In the genomic region with DNA sequence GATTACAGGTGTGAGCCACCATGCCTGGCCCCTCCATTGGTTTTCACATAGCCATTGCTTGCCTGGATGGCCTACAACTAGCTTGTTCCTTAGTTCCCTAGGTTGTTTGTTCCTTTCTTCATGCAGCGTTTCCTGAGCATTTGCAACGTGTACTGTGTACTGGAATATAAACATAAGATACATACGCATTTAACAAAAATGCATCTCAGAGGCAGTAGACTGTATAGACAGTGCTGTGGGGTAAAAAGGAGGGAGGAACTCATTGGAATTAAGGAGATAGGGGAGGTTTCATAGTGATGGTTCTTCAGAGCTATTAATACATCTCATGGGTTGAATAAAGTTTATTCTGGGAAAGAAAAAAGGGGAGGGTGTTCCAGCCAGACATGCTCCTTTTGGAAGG, we compare ENCODE assay signal across 27 cellular contexts.
A peak's percentile ranks its signal among the peaks of the same experiment; 100 is the strongest.
DNase-seq lines count a peak whose midpoint lies in the region; ATAC-seq, FAIRE-seq and TF ChIP-seq lines count a peak whose summit lies in the region.
"Had no signal": no experiment of that assay in that cellular context is flagged by ENCODE, and none has a peak within 500 bp of the region (broad histone marks: within the 10 kb centered on the region; RNA-seq: fewer than 3 reads in every experiment).

No MANE protein-coding gene starts in this region.

- H3K27me3 ChIP-seq in IMR-90 (ENCODE audit: control insufficient read depth, insufficient read depth, low read length) (no peaks in the 10 kb centered on the region), esophagus muscularis mucosa (no peaks in the 10 kb centered on the region)
- H3K27me3 ChIP-seq: BLaER1, neural progenitor cell, transverse colon had no signal

- no peak for FAIRE-seq in A549 (lab: Jason Lieb, UNC)
- FAIRE-seq: GM19239 had no signal

- peak overlapping the region; percentile 34; the same call in 1 of the 2 replicates for H4K5ac ChIP-seq in IMR-90 (ENCODE audit: low read depth, low read length)

- no peak overlapping the region for H2AK9ac ChIP-seq in IMR-90 (replicated peaks; ENCODE audit: low read depth, low read length, poor library complexity)

- H3K4ac ChIP-seq in IMR-90 (ENCODE audit: low read depth, low read length) = peak overlapping the region; percentile 95

- H3K4me2 ChIP-seq in A549 (peak overlapping the region; percentile 38; the same call in 2 of the 3 replicates), IMR-90 (ENCODE audit: low read depth, low read length) (no peak overlapping the region)
- H3K4me2 ChIP-seq: BLaER1, neural progenitor cell had no signal

- H4K20me1 ChIP-seq in IMR-90 (ENCODE audit: insufficient read depth, low read length) = no peaks in the 10 kb centered on the region
- H4K20me1 ChIP-seq: BLaER1 had no signal

- DNase-seq in A549 (ENCODE audit: low read depth in 1 of 2, low spot score in 1 of 2) (no peak), IMR-90 (no peak), esophagus muscularis mucosa (ENCODE audit: extremely low spot score) (no peak), sciatic nerve (ENCODE audit: low spot score) (no peak), D341Med (ENCODE audit: low spot score) (no peak), DMS 273 (lab: John Stamatoyannopoulos, UW; ENCODE audit: unreplicated experiment) (no peak)
- DNase-seq: activated CD4-positive, alpha-beta T cell treated with anti-CD3 and anti-CD28 coated beads, Interleukin-2, amount 50 U/mL, for 48 hours; activated CD8-positive, alpha-beta memory T cell treated with anti-CD3 and anti-CD28 coated beads, Interleukin-2, amount 50 U/mL, for 48 hours; activated naive CD4-positive, alpha-beta T cell treated with anti-CD3 and anti-CD28 coated beads, Interleukin-2, amount 50 U/mL, for 16 hours; DMS79; GDM1; H7; Karpas-422; MV-4-11; NCI-H146; NCI-H774; stimulated activated naive CD8-positive, alpha-beta T cell treated with anti-CD3 and anti-CD28 coated beads, Interleukin-15, amount 100 ng/mL, for 72 hours; T-helper 17 cell; transverse colon had no signal

- no peak overlapping the region for H3K9ac ChIP-seq in IMR-90 (ENCODE audit: low read depth, low read length)
- H3K9ac ChIP-seq: BLaER1, neural progenitor cell had no signal

- peak overlapping the region; percentile 93 for H2BK20ac ChIP-seq in IMR-90 (ENCODE audit: low read depth, low read length)

- H2AK5ac ChIP-seq in IMR-90 (ENCODE audit: low read depth, low read length) = peak overlapping the region; percentile 91

- peak overlapping the region; percentile 45; the same call in 1 of the 3 replicates for H2BK15ac ChIP-seq in IMR-90 (ENCODE audit: low read depth, low read length)

- TF ChIP-seq RAD21 in A549 (conservative IDR thresholded peaks at IDR 0.05 in 1 of 2, IDR thresholded peaks at IDR 0.05 in 1 of 2) (no peak), IMR-90 (IDR thresholded peaks at IDR 0.05; ENCODE audit: low read length) (no peak)

- dilution Hi-C loops in IMR-90 (cut with HindIII; ENCODE audit: low sequenced_read_pairs, unreplicated experiment) = no loop called here

- TF ChIP-seq POLR2A in A549 (IDR thresholded peaks at IDR 0.05; ENCODE audit: low read length) (no peak), IMR-90 (IDR thresholded peaks at IDR 0.05; ENCODE audit: low read depth, low read length) (no peak), esophagus muscularis mucosa (IDR thresholded peaks at IDR 0.05; ENCODE audit: low read depth) (no peak)

- H2BK5ac ChIP-seq in IMR-90 (ENCODE audit: low read depth, low read length, poor library complexity, severe bottlenecking) = peak overlapping the region; percentile 99

- peak overlapping the region; percentile 76 to 90; a peak in 3 of 4 replicates for H4K8ac ChIP-seq in IMR-90 (ENCODE audit: low read depth in 2 of 2, low read length in 2 of 2)

- peak overlapping the region; percentile 66 for H3K14ac ChIP-seq in IMR-90 (replicated peaks; ENCODE audit: low read depth, low read length)

- H3K36me3 ChIP-seq in IMR-90 (ENCODE audit: control insufficient read depth, insufficient read depth, low read length) (peaks cover 19% of the 10 kb centered on the region), esophagus muscularis mucosa (peaks cover 0 to 11% (median 0%) of the 10 kb centered on the region in 4 donors)
- H3K36me3 ChIP-seq: BLaER1, neural progenitor cell, transverse colon had no signal

- peak overlapping the region; percentile 79 for H4K91ac ChIP-seq in IMR-90 (ENCODE audit: insufficient read depth, low read depth, low read length)

- H3K18ac ChIP-seq in IMR-90 (ENCODE audit: low read depth, low read length) = peak overlapping the region; percentile 93; the same call in 1 of the 2 replicates

- peak overlapping the region; percentile 72; the same call in 1 of the 2 replicates for H3K23ac ChIP-seq in IMR-90 (ENCODE audit: low read depth, low read length)

- peaks cover 31% of the 10 kb centered on the region for H3K9me1 ChIP-seq in IMR-90 (ENCODE audit: insufficient read depth, low read length)

- no peak overlapping the region for H3K56ac ChIP-seq in IMR-90 (ENCODE audit: extremely low read depth, insufficient read depth, low read length)

- CTCF ChIA-PET in A549 (lab: Yijun Ruan, JAX) = interaction anchor here (0.6 to 1.7 kb wide), 3 partner anchors 12 to 164 kb away, joined by 3 to 4 read pairs (median 3); no protein-coding TSS in a partner anchor
- CTCF ChIA-PET in IMR-90 (lab: Yijun Ruan, JAX) = interaction anchor here (1.9 kb wide), 1 partner anchor 55 kb away, joined by 5 read pairs; no protein-coding TSS in a partner anchor

- H3K4me3 ChIP-seq in A549 (no peak overlapping the region), IMR-90 (ENCODE audit: insufficient read depth, low read depth, low read length) (no peak overlapping the region), esophagus muscularis mucosa (no peak overlapping the region)
- H3K4me3 ChIP-seq: BLaER1, neural progenitor cell, SK-N-MC, transverse colon had no signal

- no peak for TF ChIP-seq EP300 in A549 (IDR thresholded peaks at IDR 0.05)
- no peak for TF ChIP-seq EP300 in esophagus muscularis mucosa (IDR thresholded peaks at IDR 0.05)

- peaks cover 35 to 66% of the 10 kb centered on the region in 2 experiments for H3K79me1 ChIP-seq in IMR-90 (ENCODE audit: low read depth in 1 of 2, low read length in 2 of 2)

- WGBS in A549 (ENCODE audit: missing lambda C conversion rate) = 96% methylated on average over 3 of the region's 3 CpGs
- WGBS in IMR-90 (ENCODE audit: extremely low coverage in 2 of 2, insufficient read length in 1 of 2), 2 experiments = no CpG with 5 or more reads among the region's 3 CpGs
- WGBS in esophagus muscularis mucosa = 88% methylated on average over 3 of the region's 3 CpGs

- H2BK120ac ChIP-seq in IMR-90 (ENCODE audit: low read depth, low read length) = peak overlapping the region; percentile 83

- no peak overlapping the region for H2AFZ ChIP-seq in IMR-90 (replicated peaks; ENCODE audit: low read length, poor library complexity)
- H2AFZ ChIP-seq: neural progenitor cell had no signal

- H3K4me1 ChIP-seq in A549 (peaks cover 78% of the 10 kb centered on the region), IMR-90 (ENCODE audit: control insufficient read depth, insufficient read depth, low read length) (peaks cover 35% of the 10 kb centered on the region), esophagus muscularis mucosa (peaks cover 51 to 88% (median 67%) of the 10 kb centered on the region in 4 donors)
- H3K4me1 ChIP-seq: BLaER1, neural progenitor cell had no signal

- ATAC-seq in A549 = no peak
- ATAC-seq in IMR-90 (ENCODE audit: low read depth) = no peak
- ATAC-seq in sciatic nerve = peak; percentile 7
- ATAC-seq in HG03520 (IDR thresholded peaks at IDR 0.05; ENCODE audit: unreplicated experiment) = no peak
- no peak for ATAC-seq in GM18498 (IDR thresholded peaks at IDR 0.05; ENCODE audit: unreplicated experiment)
- ATAC-seq: activated CD4-positive, CD25-positive, alpha-beta regulatory T cell treated with anti-CD3 and anti-CD28 coated beads, Interleukin-2, amount 50 U/mL, for 24 hours; activated T-helper 17 cell treated with anti-CD3 and anti-CD28 coated beads, Interleukin-2, amount 50 U/mL, for 72 hours; T-helper 17 cell had no signal

- no peaks in the 10 kb centered on the region for H3K9me3 ChIP-seq in A549
- H3K9me3 ChIP-seq in IMR-90 (ENCODE audit: control insufficient read depth, insufficient read depth, low read length) = no peaks in the 10 kb centered on the region
- no peaks in the 10 kb centered on the region for H3K9me3 ChIP-seq in esophagus muscularis mucosa
- H3K9me3 ChIP-seq: BLaER1, transverse colon had no signal

- intact Hi-C loops in IMR-90 (cut with micrococcal nuclease) (loop anchor here (2.0 kb wide), 1 partner anchor 57 kb away; no protein-coding TSS in a partner anchor), esophagus muscularis mucosa (cut with DNase I) (no loop called here), sciatic nerve (cut with DNase I) (no loop called here)

- in situ Hi-C loops in IMR-90 (cut with MboI; ENCODE audit: low sequenced_read_pairs) = no loop called here

- no peak for TF ChIP-seq CTCF in A549 (IDR thresholded peaks at IDR 0.05)
- TF ChIP-seq CTCF in IMR-90 (conservative IDR thresholded peaks at IDR 0.05; ENCODE audit: low read depth, low read length) = no peak
- no peak for TF ChIP-seq CTCF in esophagus muscularis mucosa (IDR thresholded peaks at IDR 0.05)

- H3K27ac ChIP-seq in A549 (peak overlapping the region; percentile 73 to 76), IMR-90 (ENCODE audit: insufficient read depth, low read length) (peak overlapping the region; percentile 74), esophagus muscularis mucosa (replicated peaks in 1 of 4) (peak overlapping the region; percentile 59 to 64 (median 60))
- H3K27ac ChIP-seq: BLaER1, neural progenitor cell, SK-N-MC had no signal

- POLR2A ChIA-PET in A549 (lab: Yijun Ruan, JAX) = no interaction called here
- POLR2A ChIA-PET in IMR-90 (lab: Charles Lee; ENCODE audit: unreplicated experiment) = interaction anchor here (0.7 kb wide), 1 partner anchor 313 kb away, joined by 3 read pairs; no protein-coding TSS in a partner anchor

- no TSS peak for BruUV-seq in IMR-90 (replicated peaks; lab: Mats Ljungman, UMichigan)

TF ChIP-seq in A549, 52 proteins besides CTCF, POLR2A, EP300 and RAD21 (continues in another document):
- TF ChIP-seq HOXB5 (CRISPR knock-in tag; IDR thresholded peaks at IDR 0.05) = no peak
- TF ChIP-seq TP53 (CRISPR knock-in tag; IDR thresholded peaks at IDR 0.05) = no peak
- TF ChIP-seq CEBPB (IDR thresholded peaks at IDR 0.05) = no peak
- TF ChIP-seq, protein P1, sequence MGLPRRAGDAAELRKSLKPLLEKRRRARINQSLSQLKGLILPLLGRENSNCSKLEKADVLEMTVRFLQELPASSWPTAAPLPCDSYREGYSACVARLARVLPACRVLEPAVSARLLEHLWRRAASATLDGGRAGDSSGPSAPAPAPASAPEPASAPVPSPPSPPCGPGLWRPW (IDR thresholded peaks at IDR 0.05) = no peak

TF ChIP-seq in IMR-90, 13 proteins besides CTCF, POLR2A, EP300 and RAD21 (continues in another document):
- TF ChIP-seq RFX5 (IDR thresholded peaks at IDR 0.05; ENCODE audit: low read depth, low read length) = no peak
- TF ChIP-seq CEBPB (IDR thresholded peaks at IDR 0.05; ENCODE audit: low read depth, low read length) = no peak
